In genomic region chr1:202578565-202578964, GRCh38 we compare ENCODE assay signal across 13 cellular contexts.
A peak's percentile ranks its signal among the peaks of the same experiment; 100 is the strongest.
DNase-seq lines count a peak whose midpoint lies in the region; ATAC-seq, FAIRE-seq and TF ChIP-seq lines count a peak whose summit lies in the region.
"Had no signal": no experiment of that assay in that cellular context is flagged by ENCODE, and none has a peak within 500 bp of the region (broad histone marks: within the 10 kb centered on the region; RNA-seq: fewer than 3 reads in every experiment).

No MANE protein-coding gene starts in this region.

- intact Hi-C loops in mammary epithelial cell (cut with micrococcal nuclease) = no loop called here

- TF ChIP-seq CTCF in mammary epithelial cell (conservative IDR thresholded peaks at IDR 0.05 in 1 of 2, IDR thresholded peaks at IDR 0.05 in 1 of 2; ENCODE audit: extremely low read depth in 1 of 2, insufficient read depth in 1 of 2, low read depth in 1 of 2, low read length in 2 of 2) (no peak), keratinocyte (optimal IDR thresholded peaks at IDR 0.05 in 1 of 3, IDR thresholded peaks at IDR 0.05 in 1 of 3, conservative IDR thresholded peaks at IDR 0.05 in 1 of 3; ENCODE audit: extremely low read depth in 1 of 3, insufficient read depth in 2 of 3, low read length in 3 of 3) (no peak)

- H3K9ac ChIP-seq in HUES64 (ENCODE audit: low read depth, low read length) (peak overlapping the region; percentile 14; the same call in 1 of the 2 replicates), mammary epithelial cell (ENCODE audit: insufficient read depth, low read length) (no peak overlapping the region), keratinocyte (ENCODE audit: control insufficient read depth, extremely low read depth, insufficient read depth, low read length) (no peak overlapping the region), stomach smooth muscle (ENCODE audit: low read length in 2 of 2) (peak overlapping the region in 1 of 2 donors; percentile 23)

- DNase-seq in mammary epithelial cell = no peak
- DNase-seq in keratinocyte (ENCODE audit: low read depth, low spot score) = no peak
- DNase-seq in caudate nucleus (lab: John Stamatoyannopoulos, UW) = no peak
- DNase-seq in NCI-H510A (lab: John Stamatoyannopoulos, UW) = no peak
- no peak for DNase-seq in hypothalamus (lab: John Stamatoyannopoulos, UW)
- DNase-seq: activated CD4-positive, CD25-positive, alpha-beta regulatory T cell treated with anti-CD3 and anti-CD28 coated beads, Interleukin-2, amount 50 U/mL, for 72 hours; cortex of kidney; hippocampal formation; Kasumi-1; stimulated activated naive B cell treated with anti-CD40 and anti-IgM and Interleukin-4, amounts not matched to agents 10 μg/mL and 1 μg/mL and 100 μg/mL, for 72 hours had no signal

- 70% methylated on average over 6 of the region's 6 CpGs for WGBS in HUES64
- 76% methylated on average over 6 of the region's 6 CpGs for WGBS in mammary epithelial cell (ENCODE audit: low coverage, missing lambda C conversion rate)

- H4K20me1 ChIP-seq in mammary epithelial cell (ENCODE audit: insufficient read depth, low read length) (no peaks in the 10 kb centered on the region), keratinocyte (ENCODE audit: control insufficient read depth, extremely low read depth, insufficient read depth, low read length) (no peaks in the 10 kb centered on the region)

- BruUV-seq in mammary epithelial cell (replicated peaks; lab: Mats Ljungman, UMichigan) = TSS peak; percentile 34

- H3K36me3 ChIP-seq in HUES64 (ENCODE audit: insufficient read depth, low read length) (peaks cover 3% of the 10 kb centered on the region; the same call in 1 of the 2 replicates), mammary epithelial cell (ENCODE audit: insufficient read depth, low read length) (no peaks in the 10 kb centered on the region), keratinocyte (ENCODE audit: control insufficient read depth in 2 of 2, extremely low read depth in 1 of 2, insufficient read depth in 2 of 2, low read length in 2 of 2) (no peaks in the 10 kb centered on the region), stomach smooth muscle (ENCODE audit: control insufficient read depth in 2 of 2, insufficient read depth in 2 of 2, low read length in 2 of 2) (peaks cover 38 to 41% of the 10 kb centered on the region in 2 donors)

- H3K9me1 ChIP-seq in keratinocyte (ENCODE audit: control insufficient read depth, extremely low read depth, insufficient read depth, low read length) = no peaks in the 10 kb centered on the region

- H3K79me2 ChIP-seq in mammary epithelial cell (ENCODE audit: insufficient read depth, low read length) (no peaks in the 10 kb centered on the region), keratinocyte (ENCODE audit: control insufficient read depth, insufficient read depth, low read length) (no peaks in the 10 kb centered on the region)

- H3K4me1 ChIP-seq in HUES64 (ENCODE audit: insufficient read depth, low read length) (peaks cover 48% of the 10 kb centered on the region), mammary epithelial cell (ENCODE audit: insufficient read depth, low read length) (peaks cover 43% of the 10 kb centered on the region), keratinocyte (ENCODE audit: control insufficient read depth, extremely low read depth, insufficient read depth, low read length) (peaks cover 46% of the 10 kb centered on the region), stomach smooth muscle (ENCODE audit: control insufficient read depth, insufficient read depth, low read length) (peaks cover 62% of the 10 kb centered on the region)

- H2AFZ ChIP-seq in mammary epithelial cell (ENCODE audit: low read depth, low read length) = no peak overlapping the region
- no peak overlapping the region for H2AFZ ChIP-seq in keratinocyte (ENCODE audit: control insufficient read depth, low read length)

- H3K4me3 ChIP-seq in HUES64 (ENCODE audit: low read length) (no peak overlapping the region), mammary epithelial cell (replicated peaks in 1 of 3; ENCODE audit: insufficient read depth in 1 of 3, low read depth in 2 of 3, low read length in 3 of 3) (no peak overlapping the region), keratinocyte (ENCODE audit: control insufficient read depth in 2 of 3, extremely low read depth in 1 of 3, insufficient read depth in 2 of 3, low read depth in 1 of 3, low read length in 3 of 3) (no peak overlapping the region), stomach smooth muscle (ENCODE audit: low read length in 2 of 2) (peak overlapping the region in 1 of 2 donors; percentile 22)

- dilution Hi-C loops in mammary epithelial cell (cut with HindIII; ENCODE audit: low sequenced_read_pairs) = no loop called here
- dilution Hi-C loops in keratinocyte (cut with MboI; ENCODE audit: extremely low pct_ligation_motif_present, low sequenced_read_pairs) = no loop called here

- CTCF ChIA-PET in mammary epithelial cell (lab: Charles Lee; ENCODE audit: low non-redundant PET) = no interaction called here

- H3K27me3 ChIP-seq in HUES64 (ENCODE audit: insufficient read depth, low read length) = no peaks in the 10 kb centered on the region
- H3K27me3 ChIP-seq in mammary epithelial cell (ENCODE audit: insufficient read depth, low read length) = no peaks in the 10 kb centered on the region
- H3K27me3 ChIP-seq in keratinocyte (ENCODE audit: control insufficient read depth, extremely low read depth, insufficient read depth, low read length) = no peaks in the 10 kb centered on the region
- H3K27me3 ChIP-seq in stomach smooth muscle (ENCODE audit: control insufficient read depth in 1 of 2, insufficient read depth in 2 of 2, low read length in 2 of 2) = no peaks in the 10 kb centered on the region

- H3K9me3 ChIP-seq in HUES64 (ENCODE audit: insufficient read depth, low read depth, low read length) = no peaks in the 10 kb centered on the region
- no peaks in the 10 kb centered on the region for H3K9me3 ChIP-seq in mammary epithelial cell (replicated peaks; ENCODE audit: insufficient read depth, low read length)
- no peaks in the 10 kb centered on the region for H3K9me3 ChIP-seq in keratinocyte (ENCODE audit: control insufficient read depth, low read depth, low read length)
- H3K9me3 ChIP-seq in stomach smooth muscle (ENCODE audit: control insufficient read depth in 2 of 2, low read length in 2 of 2) = no peaks in the 10 kb centered on the region

- in situ Hi-C loops in mammary epithelial cell (cut with MboI; ENCODE audit: low sequenced_read_pairs in 2 of 2) = no loop called here

- H3K27ac ChIP-seq in HUES64 (ENCODE audit: low read depth, low read length) (peak overlapping the region; percentile 66), mammary epithelial cell (ENCODE audit: insufficient read depth, low read depth, low read length) (no peak overlapping the region), keratinocyte (ENCODE audit: control insufficient read depth, insufficient read depth, low read length) (peak overlapping the region; percentile 46), stomach smooth muscle (ENCODE audit: low read length) (peak overlapping the region; percentile 85), caudate nucleus (ENCODE audit: low read depth, low read length) (no peak overlapping the region)

- H3K4me2 ChIP-seq in mammary epithelial cell (ENCODE audit: insufficient read depth, low read depth, low read length) = no peak overlapping the region
- peak overlapping the region; percentile 47 for H3K4me2 ChIP-seq in keratinocyte (ENCODE audit: control insufficient read depth, extremely low read depth, insufficient read depth, low read depth, low read length)

- no peak for ATAC-seq in GM18867 (IDR thresholded peaks at IDR 0.05; ENCODE audit: unreplicated experiment)
- ATAC-seq: stimulated activated naive B cell treated with anti-CD40 and anti-IgM and Interleukin-4, amounts not matched to agents 10 μg/mL and 1 μg/mL and 100 μg/mL, for 72 hours had no signal

- no peak for FAIRE-seq in keratinocyte (lab: Jason Lieb, UNC)

Comparison
In these comparisons a context has a peak if more than half of its experiments do, and no peak if none do; other contexts are left out.
1. H3K27ac ChIP-seq: peak in HUES64 (single experiment), keratinocyte (single experiment) and stomach smooth muscle (single experiment); none in mammary epithelial cell (single experiment) and caudate nucleus (single experiment).